18 cellular contexts compared by ENCODE assay signal in genomic region chr4:45147866-45148265, GRCh38.
DNase-seq lines count a peak whose midpoint lies in the region; ATAC-seq and TF ChIP-seq lines count a peak whose summit lies in the region.
"Had no signal": no experiment of that assay in that cellular context is flagged by ENCODE, and none has a peak within 500 bp of the region (broad histone marks: within the 10 kb centered on the region; RNA-seq: fewer than 3 reads in every experiment).

No MANE protein-coding gene starts in this region.

- no peaks in the 10 kb centered on the region for H3K9me3 ChIP-seq in Caco-2
- H3K9me3 ChIP-seq: A549 had no signal

- H3K27ac Mint-ChIP-seq in Caco-2 (ENCODE audit: unreplicated experiment) = no peak overlapping the region

- TF ChIP-seq CTCF in fibroblast of mammary gland (conservative IDR thresholded peaks at IDR 0.05; ENCODE audit: control insufficient read depth, insufficient read depth, low read depth, low read length) (no peak), GM10248 (IDR thresholded peaks at IDR 0.05; ENCODE audit: control extremely low read depth, extremely low read depth, low read depth, missing control alignments) (no peak), Caco-2 (IDR thresholded peaks at IDR 0.05; ENCODE audit: insufficient read depth in 1 of 2, low read depth in 1 of 2, low read length in 1 of 2, severe bottlenecking in 1 of 2, unreplicated experiment in 1 of 2) (no peak)

- H3K27me3 Mint-ChIP-seq in Caco-2 (ENCODE audit: insufficient read depth, unreplicated experiment) = no peaks in the 10 kb centered on the region

- POLR2A ChIA-PET in GM10248 (lab: Yijun Ruan, JAX) (no interaction called here), Caco-2 (lab: Charles Lee) (no interaction called here)

- ATAC-seq in left cardiac atrium = no peak
- ATAC-seq: A549, HCT116 had no signal

- H3K4me3 ChIP-seq in fibroblast of mammary gland (ENCODE audit: control insufficient read depth, low read depth, low read length) (no peak overlapping the region), Caco-2 (ENCODE audit: low read depth, low read length) (no peak overlapping the region)
- H3K4me3 ChIP-seq: A549 had no signal

- intact Hi-C loops in left cardiac atrium (cut with DNase I) = no loop called here
- intact Hi-C loops in Caco-2 (cut with micrococcal nuclease; ENCODE audit: unreplicated experiment) = no loop called here

- H3K4me1 ChIP-seq in Caco-2 = no peaks in the 10 kb centered on the region
- H3K4me1 ChIP-seq: A549 had no signal

- peak; percentile 8 for DNase-seq in HPDE6-E6E7 (ENCODE audit: extremely low spot score)
- peak; percentile 5 for DNase-seq in amniotic epithelial cell (ENCODE audit: low read depth)
- DNase-seq in fibroblast of mammary gland (ENCODE audit: low read depth) = peak; percentile 40
- peak; percentile 51 for DNase-seq in putamen (ENCODE audit: low spot score)
- DNase-seq in left cardiac atrium = no peak
- no peak for DNase-seq in GM10248 (ENCODE audit: extremely low spot score)
- DNase-seq in cortex of kidney (lab: John Stamatoyannopoulos, UW) = no peak
- no peak for DNase-seq in Caco-2
- DNase-seq: C1 segment of cervical spinal cord, DMS 273 treated with DMSO at 0.1 percent for 48 hours, GDM1, KG1, NCI-H146, NCI-H2081 treated with DMSO at 0.1 percent for 48 hours, NCI-H510A treated with DMSO at 0.1 percent for 48 hours, NCI-H82 had no signal

- H3K27me3 ChIP-seq in Caco-2 (replicated peaks; ENCODE audit: control insufficient read depth, insufficient read depth, low read length) = no peaks in the 10 kb centered on the region

- H3K4me1 Mint-ChIP-seq in Caco-2 (ENCODE audit: low read depth, unreplicated experiment) = no peaks in the 10 kb centered on the region

- CTCF ChIA-PET in GM10248 (lab: Yijun Ruan, JAX) (no interaction called here), Caco-2 (lab: Charles Lee) (no interaction called here)

- no TSS peak for BruUV-seq in Caco-2 (replicated peaks; lab: Mats Ljungman, UMichigan)

- no peaks in the 10 kb centered on the region for H3K9me3 Mint-ChIP-seq in Caco-2 (ENCODE audit: unreplicated experiment)

- H3K36me3 Mint-ChIP-seq in Caco-2 (ENCODE audit: insufficient read depth, unreplicated experiment) = no peaks in the 10 kb centered on the region

- no peaks in the 10 kb centered on the region for H3K36me3 ChIP-seq in Caco-2 (ENCODE audit: control insufficient read depth, insufficient read depth, low read length)

- H3K4me3 Mint-ChIP-seq in Caco-2 (ENCODE audit: unreplicated experiment) = no peak overlapping the region

Comparison
In these comparisons a context has a peak if more than half of its experiments do, and no peak if none do; other contexts are left out.
1. DNase-seq: peak in HPDE6-E6E7 (single experiment), amniotic epithelial cell (single experiment), fibroblast of mammary gland (single experiment) and putamen (single experiment); none in left cardiac atrium (single experiment), GM10248 (single experiment), cortex of kidney (single experiment) and Caco-2 (0 of 2).